In the genomic region with DNA sequence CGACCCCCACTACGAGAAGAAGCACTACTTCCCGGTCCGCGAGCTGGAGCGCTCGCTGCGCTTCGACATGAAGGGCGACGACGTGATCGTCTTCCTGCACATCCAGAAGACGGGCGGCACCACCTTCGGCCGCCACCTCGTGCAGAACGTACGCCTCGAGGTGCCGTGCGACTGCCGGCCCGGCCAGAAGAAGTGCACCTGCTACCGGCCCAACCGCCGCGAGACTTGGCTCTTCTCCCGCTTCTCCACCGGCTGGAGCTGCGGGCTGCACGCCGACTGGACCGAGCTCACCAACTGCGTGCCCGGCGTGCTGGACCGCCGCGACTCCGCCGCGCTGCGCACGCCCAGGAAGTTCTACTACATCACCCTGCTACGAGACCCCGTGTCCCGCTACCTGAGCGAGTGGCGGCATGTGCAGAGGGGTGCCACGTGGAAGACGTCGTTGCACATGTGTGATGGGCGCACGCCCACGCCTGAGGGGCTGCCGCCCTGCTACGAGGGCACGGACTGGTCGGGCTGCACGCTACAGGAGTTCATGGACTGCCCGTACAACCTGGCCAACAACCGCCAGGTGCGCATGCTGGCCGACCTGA, we compare ENCODE assay signal across 7 cellular contexts. TPM values are rescaled to one million over a fixed set of nuclear protein-coding genes. Genes with fewer than 3 reads are reported as not detected.
A peak's percentile ranks its signal among the peaks of the same experiment; 100 is the strongest.
DNase-seq lines count a peak whose midpoint lies in the region; ATAC-seq and TF ChIP-seq lines count a peak whose summit lies in the region.
"Not testable (repeated sequence)": the region's sequence is repeated elsewhere in the genome, so short reads cannot be mapped to it uniquely, and the experiment has no call there.

No MANE protein-coding gene starts in this region.

- not testable (repeated sequence) for DNase-seq in BJ (ENCODE audit: low read depth); HFF-Myc (ENCODE audit: extremely low read depth, low read depth); activated CD8-positive, alpha-beta T cell treated with anti-CD3 and anti-CD28 coated beads, Interleukin-2, amount 10 ng/mL, durations not matched to agents 7 days and 5 days; cardiac fibroblast (ENCODE audit: low read depth in 2 of 2); right cardiac atrium; mesenchymal stem cell; psoas muscle

- H4K91ac ChIP-seq in mesenchymal stem cell (ENCODE audit: low read length): not testable (repeated sequence)

- not testable (repeated sequence) for H2BK15ac ChIP-seq in mesenchymal stem cell (ENCODE audit: low read depth, poor library complexity, severe bottlenecking)

- H3K9ac ChIP-seq in mesenchymal stem cell (ENCODE audit: low read length): not testable (repeated sequence)

- 45% methylated on average over 39 of the region's 66 CpGs for WGBS in right cardiac atrium
- WGBS in mesenchymal stem cell: 85% methylated on average over 16 of the region's 66 CpGs
- 38 to 59% (median 44%) methylated on average over 19 to 40 of the region's 66 CpGs for WGBS in psoas muscle, 3 donors

- H3K4me3 Mint-ChIP-seq in activated CD8-positive, alpha-beta T cell treated with anti-CD3 and anti-CD28 coated beads, Interleukin-2, amount 10 ng/mL, durations not matched to agents 7 days and 5 days: not testable (repeated sequence)

- not testable (repeated sequence) for H3K9me3 ChIP-seq in right cardiac atrium (ENCODE audit: control insufficient read depth, low read length); mesenchymal stem cell (ENCODE audit: control insufficient read depth, low read length); psoas muscle

- POLR2A ChIA-PET in BJ (lab: Charles Lee); activated CD8-positive, alpha-beta T cell treated with anti-CD3 and anti-CD28 coated beads, Interleukin-2, amount 10 ng/mL, durations not matched to agents 7 days and 5 days (lab: Charles Lee): not testable (repeated sequence)

- not testable (repeated sequence) for H3K18ac ChIP-seq in mesenchymal stem cell (ENCODE audit: low read depth in 1 of 2, low read length in 2 of 2)

- not testable (repeated sequence) for H3K9me3 Mint-ChIP-seq in activated CD8-positive, alpha-beta T cell treated with anti-CD3 and anti-CD28 coated beads, Interleukin-2, amount 10 ng/mL, durations not matched to agents 7 days and 5 days (ENCODE audit: insufficient read depth)

- not testable (repeated sequence) for H3K23ac ChIP-seq in mesenchymal stem cell (ENCODE audit: low read length in 2 of 2)

- ATAC-seq in activated CD8-positive, alpha-beta T cell treated with anti-CD3 and anti-CD28 coated beads, Interleukin-2, amount 10 ng/mL, durations not matched to agents 7 days and 5 days: peak; percentile 42
- ATAC-seq in right cardiac atrium (peak; percentile 26 to 36), psoas muscle (peak; percentile 46 to 60 (median 57))

- H3K4me2 ChIP-seq in mesenchymal stem cell (ENCODE audit: low read length, poor library complexity, severe bottlenecking): peak overlapping the region; percentile 56

- H3K4me3 ChIP-seq in BJ (ENCODE audit: low read depth, low read length): peak overlapping the region; percentile 23; the same call in 1 of the 2 replicates
- H3K4me3 ChIP-seq in HFF-Myc (replicated peaks; ENCODE audit: low read depth, low read length): 0 out of 2 replicates have a peak overlapping the region, but pooled peaks have one; percentile 17
- H3K4me3 ChIP-seq in cardiac fibroblast (replicated peaks in 1 of 2; ENCODE audit: low read depth in 2 of 2, low read length in 2 of 2): peak overlapping the region; percentile 24 to 37
- peak overlapping the region; percentile 31 for H3K4me3 ChIP-seq in right cardiac atrium (ENCODE audit: low read length)
- not testable (repeated sequence) for H3K4me3 ChIP-seq in mesenchymal stem cell (ENCODE audit: insufficient read depth in 1 of 2, low read depth in 1 of 2, low read length in 2 of 2); psoas muscle

- not testable (repeated sequence) for H3K4me1 Mint-ChIP-seq in activated CD8-positive, alpha-beta T cell treated with anti-CD3 and anti-CD28 coated beads, Interleukin-2, amount 10 ng/mL, durations not matched to agents 7 days and 5 days (ENCODE audit: low read depth)

- not testable (repeated sequence) for TF ChIP-seq CTCF in BJ (IDR thresholded peaks at IDR 0.05; ENCODE audit: insufficient read depth, low read depth, low read length); HFF-Myc (IDR thresholded peaks at IDR 0.05; ENCODE audit: low read depth, low read length, missing control alignments); cardiac fibroblast (IDR thresholded peaks at IDR 0.05; ENCODE audit: low read depth, low read length); psoas muscle (IDR thresholded peaks at IDR 0.05)

- not testable (repeated sequence) for H3K4ac ChIP-seq in mesenchymal stem cell (ENCODE audit: low read depth in 1 of 2, low read length in 2 of 2)

- H3K27me3 Mint-ChIP-seq in activated CD8-positive, alpha-beta T cell treated with anti-CD3 and anti-CD28 coated beads, Interleukin-2, amount 10 ng/mL, durations not matched to agents 7 days and 5 days (ENCODE audit: low read depth): peaks cover 14% of the 10 kb centered on the region

- not testable (repeated sequence) for H3K14ac ChIP-seq in mesenchymal stem cell (ENCODE audit: low read length in 2 of 2)

- not testable (repeated sequence) for H3K4me1 ChIP-seq in right cardiac atrium (ENCODE audit: control insufficient read depth, insufficient read depth, low read length); mesenchymal stem cell (ENCODE audit: control insufficient read depth, insufficient read depth, low read depth, low read length); psoas muscle

- H3K27me3 ChIP-seq in BJ (ENCODE audit: control insufficient read depth, insufficient read depth, low read length); right cardiac atrium (ENCODE audit: control insufficient read depth, insufficient read depth); mesenchymal stem cell (ENCODE audit: control insufficient read depth in 1 of 2, insufficient read depth in 1 of 2, low read length in 2 of 2); psoas muscle (ENCODE audit: insufficient read depth in 3 of 3, low read length in 2 of 3): not testable (repeated sequence)

- H2AFZ ChIP-seq in mesenchymal stem cell (ENCODE audit: low read depth, low read length): not testable (repeated sequence)

- H3K27ac ChIP-seq in right cardiac atrium (ENCODE audit: low read length); mesenchymal stem cell (ENCODE audit: low read length, poor library complexity, severe bottlenecking); psoas muscle: not testable (repeated sequence)

- intact Hi-C loops in right cardiac atrium (cut with DNase I); psoas muscle (cut with DNase I): not testable (repeated sequence)

- H2BK120ac ChIP-seq in mesenchymal stem cell (ENCODE audit: low read depth, low read length): not testable (repeated sequence)

- not testable (repeated sequence) for H3K36me3 ChIP-seq in BJ (ENCODE audit: control insufficient read depth, insufficient read depth, low read length); mesenchymal stem cell (ENCODE audit: control insufficient read depth in 1 of 2, insufficient read depth in 2 of 2, low read depth in 1 of 2, low read length in 2 of 2); psoas muscle (ENCODE audit: insufficient read depth in 1 of 2, low read depth in 1 of 2)

- CTCF ChIA-PET in BJ (lab: Yijun Ruan, JAX); activated CD8-positive, alpha-beta T cell treated with anti-CD3 and anti-CD28 coated beads, Interleukin-2, amount 10 ng/mL, durations not matched to agents 7 days and 5 days (lab: Charles Lee): not testable (repeated sequence)

- H4K8ac ChIP-seq in mesenchymal stem cell (ENCODE audit: low read length): not testable (repeated sequence)

- H2BK12ac ChIP-seq in mesenchymal stem cell (ENCODE audit: low read length in 2 of 2): not testable (repeated sequence)

- not testable (repeated sequence) for H3K36me3 Mint-ChIP-seq in activated CD8-positive, alpha-beta T cell treated with anti-CD3 and anti-CD28 coated beads, Interleukin-2, amount 10 ng/mL, durations not matched to agents 7 days and 5 days (ENCODE audit: low read depth)

- not testable (repeated sequence) for H2BK5ac ChIP-seq in mesenchymal stem cell (ENCODE audit: low read depth, low read length, poor library complexity, severe bottlenecking)

- H3K79me1 ChIP-seq in mesenchymal stem cell (replicated peaks; ENCODE audit: low read length, poor library complexity, severe bottlenecking): not testable (repeated sequence)

- not testable (repeated sequence) for H2AK5ac ChIP-seq in mesenchymal stem cell (ENCODE audit: low read length, severe bottlenecking)

- H3K27ac Mint-ChIP-seq in activated CD8-positive, alpha-beta T cell treated with anti-CD3 and anti-CD28 coated beads, Interleukin-2, amount 10 ng/mL, durations not matched to agents 7 days and 5 days: not testable (repeated sequence)

RNA-seq across cellular contexts. Expression of a gene that starts 11.4 kb away (rescaled TPM):
- polyA plus RNA-seq in BJ (2011; rRNA removed): 17.1 and 17.8 TPM in 2 replicates
- 15.7 and 17.6 TPM in 2 replicates for polyA minus RNA-seq in BJ (2011; rRNA and poly(A)+ RNA removed)
- 1 to 10 TPM; 5.1 to 5.7 TPM for total RNA-seq in activated CD8-positive, alpha-beta T cell treated with anti-CD3 and anti-CD28 coated beads, Interleukin-2, amount 10 ng/mL, durations not matched to agents 7 days and 5 days
- 1 to 10 TPM; 3.4 to 7.9 (median 5.8) TPM for total RNA-seq in right cardiac atrium
- 1.9 TPM for polyA plus RNA-seq in right cardiac atrium
- polyA plus RNA-seq in mesenchymal stem cell (2013, experiment 1 of 2): 7.9 TPM
- polyA plus RNA-seq in mesenchymal stem cell (2013, experiment 2 of 2): 8.8 TPM
- 1 to 10 TPM in 2 of 4 donors, under 1 TPM in 2; 0.79 to 1.9 (median 1.3) TPM for total RNA-seq in psoas muscle
- polyA plus RNA-seq in psoas muscle: under 1 TPM; 0.10 to 0.96 (median 0.63) TPM
